21 cellular contexts compared by ENCODE assay signal in genomic region chr1:18128298-18128697, GRCh38. TPM values are rescaled to one million over a fixed set of nuclear protein-coding genes. Genes with fewer than 3 reads are reported as not detected.
"Had no signal": no experiment of that assay in that cellular context is flagged by ENCODE, and none has a peak within 500 bp of the region (broad histone marks: within the 10 kb centered on the region; RNA-seq: fewer than 3 reads in every experiment).

No MANE protein-coding gene starts in this region.

- H3K4me2 ChIP-seq: KMS-11 had no signal

- DNase-seq: activated CD4-positive, alpha-beta T cell treated with anti-CD3 and anti-CD28 coated beads for 48 hours; activated CD4-positive, alpha-beta T cell treated with anti-CD3 and anti-CD28 coated beads, Interleukin-2, amount 50 U/mL, for 4 hours; activated CD4-positive, CD25-positive, alpha-beta regulatory T cell treated with anti-CD3 and anti-CD28 coated beads, Interleukin-2, amount 50 U/mL, for 72 hours; activated CD8-positive, alpha-beta T cell treated with anti-CD3 and anti-CD28 coated beads, Interleukin-2, amount 10 ng/mL, durations not matched to agents 7 days and 5 days; activated gamma-delta T cell; activated naive CD4-positive, alpha-beta T cell treated with anti-CD3 and anti-CD28 coated beads, Interleukin-2, amount 10 ng/mL, durations not matched to agents 7 days and 5 days; activated naive CD8-positive, alpha-beta T cell treated with anti-CD3 and anti-CD28 coated beads for 36 hours; activated T-cell treated with anti-CD3 and anti-CD28 coated beads, Interleukin-2, amount 50 U/mL, for 4 hours; cerebellar nuclear complex; NCI-H1092; NCI-H1417; NCI-H1694; NCI-H2029 treated with DMSO at 0.1 percent for 48 hours; PC-3; SHP77; SW 1271 had no signal

- H3K4me1 ChIP-seq: SJSA1 had no signal

- H3K9me3 ChIP-seq: SJSA1 had no signal

- H3K27ac ChIP-seq: KMS-11, SJSA1 had no signal

- H3K4me3 ChIP-seq: SJSA1 had no signal

- H3K36me3 ChIP-seq: SJSA1 had no signal

- ATAC-seq: activated CD8-positive, alpha-beta T cell treated with anti-CD3 and anti-CD28 coated beads, Interleukin-2, amount 10 ng/mL, durations not matched to agents 7 days and 5 days; activated T-cell treated with anti-CD3 and anti-CD28 coated beads, Interleukin-2, amount 50 U/mL, for 4 hours; PC-3; SK-N-SH treated with all-trans-retinoic acid at 6 μM for 48 hours had no signal

RNA-seq across cellular contexts. Expression of gene IGSF21, which starts 20.7 kb away (rescaled TPM):
- total RNA-seq: activated CD8-positive, alpha-beta T cell treated with anti-CD3 and anti-CD28 coated beads, Interleukin-2, amount 10 ng/mL, durations not matched to agents 7 days and 5 days; activated naive CD8-positive, alpha-beta T cell treated with anti-CD3 and anti-CD28 coated beads for 36 hours; activated T-cell treated with anti-CD3 and anti-CD28 coated beads, Interleukin-2, amount 50 U/mL, for 4 hours; MCF 10A; PC-3; SJSA1; T-helper 1 cell treated with Interleukin-12 subunit alpha and Interleukin-12 subunit beta and Interleukin-4 antibody, amounts not matched to agents 30 ng/mL and 1 ng/mL, for 36 hours had no signal
